Comparison of ENCODE assay signal across 23 cellular contexts in genomic region chr6:159130846-159131245, GRCh38. TPM values are rescaled to one million over a fixed set of nuclear protein-coding genes. Genes with fewer than 3 reads are reported as not detected.
"Had no signal": no experiment of that assay in that cellular context is flagged by ENCODE, and none has a peak within 500 bp of the region (broad histone marks: within the 10 kb centered on the region; RNA-seq: fewer than 3 reads in every experiment).

No MANE protein-coding gene starts in this region.

- DNase-seq: dorsolateral prefrontal cortex; effector CD4-positive, alpha-beta T cell; hypothalamus; immature natural killer cell; islet precursor cell; kidney glomerular epithelial cell; left ventricle myocardium superior; lower lobe of right lung; naive thymus-derived CD8-positive, alpha-beta T cell; occipital lobe; ovary; posterior cingulate gyrus; psoas muscle; right cardiac atrium; small intestine; stimulated activated CD4-positive, alpha-beta T cell treated with anti-CD3 and anti-CD28 coated beads, Interleukin-15, amount 100 ng/mL, for 24 hours; stimulated activated CD4-positive, alpha-beta T cell treated with anti-CD3 and anti-CD28 coated beads, Interleukin-2, amount 100 ng/mL, for 48 hours; stimulated activated naive CD4-positive, alpha-beta T cell treated with Interleukin-2 at 50 U/mL for 16 hours; stomach; tibial artery had no signal

- H3K27me3 ChIP-seq: dorsolateral prefrontal cortex, ovary, upper lobe of left lung had no signal

- H3K9me3 ChIP-seq: lower lobe of right lung, ovary, psoas muscle, stomach, tibial artery, upper lobe of left lung had no signal

- H3K4me3 Mint-ChIP-seq: immature natural killer cell had no signal

- H3K4me1 ChIP-seq: lower lobe of right lung, stomach, tibial artery, upper lobe of left lung had no signal

- H3K27me3 Mint-ChIP-seq: naive thymus-derived CD8-positive, alpha-beta T cell had no signal

- H3K9me3 Mint-ChIP-seq: immature natural killer cell had no signal

- ATAC-seq: left ventricle myocardium superior; lower lobe of right lung; naive thymus-derived CD8-positive, alpha-beta T cell; psoas muscle; right cardiac atrium had no signal

- H3K36me3 ChIP-seq: lower lobe of right lung, ovary, stomach, tibial artery, upper lobe of left lung had no signal

- H3K27ac ChIP-seq: dorsolateral prefrontal cortex, lower lobe of right lung, ovary, psoas muscle, stomach, tibial artery, upper lobe of left lung had no signal

- H3K4me3 ChIP-seq: dorsolateral prefrontal cortex, lower lobe of right lung, ovary, psoas muscle, stomach, tibial artery, upper lobe of left lung had no signal

- H3K36me3 Mint-ChIP-seq: naive thymus-derived CD8-positive, alpha-beta T cell had no signal

RNA-seq across cellular contexts. Expression of gene FNDC1, which starts 38.4 kb away (rescaled TPM):
- total RNA-seq: mononuclear cell; naive thymus-derived CD8-positive, alpha-beta T cell had no signal
- polyA plus RNA-seq: immature natural killer cell; naive thymus-derived CD8-positive, alpha-beta T cell; neural cell had no signal
